Comparison of ENCODE assay signal across 12 cellular contexts in genomic region chr11:60310407-60310998, GRCh38. TPM values are rescaled to one million over a fixed set of nuclear protein-coding genes. Genes with fewer than 3 reads are reported as not detected.
DNase-seq lines count a peak whose midpoint lies in the region; ATAC-seq lines count a peak whose summit lies in the region.
"Had no signal": no experiment of that assay in that cellular context is flagged by ENCODE, and none has a peak within 500 bp of the region (broad histone marks: within the 10 kb centered on the region; RNA-seq: fewer than 3 reads in every experiment).

No MANE protein-coding gene starts in this region.

- H3K27ac Mint-ChIP-seq in IgD-negative memory B cell = peak overlapping the region; percentile 35 to 83 (median 62)
- H3K27ac Mint-ChIP-seq in activated naive CD4-positive, alpha-beta T cell treated with anti-CD3 and anti-CD28 coated beads for 36 hours = no peak overlapping the region

- H3K4me3 Mint-ChIP-seq in IgD-negative memory B cell = peak overlapping the region in 3 of 4 donors; percentile 0 to 49 (median 9)
- H3K4me3 Mint-ChIP-seq in activated naive CD4-positive, alpha-beta T cell treated with anti-CD3 and anti-CD28 coated beads for 36 hours = no peak overlapping the region

- DNase-seq in mucosa of gallbladder (ENCODE audit: low spot score) (peak; percentile 34), RKO (ENCODE audit: low spot score) (no peak), HUDEP-2 (lab: John Stamatoyannopoulos, UW; ENCODE audit: unreplicated experiment in 76 of 76) (no peak), midbrain (lab: John Stamatoyannopoulos, UW) (no peak)
- no peak for DNase-seq in activated naive CD4-positive, alpha-beta T cell treated with anti-CD3 and anti-CD28 coated beads for 36 hours
- DNase-seq: COR-L47, H7, PC-3 had no signal

- intact Hi-C loops in activated naive CD4-positive, alpha-beta T cell treated with anti-CD3 and anti-CD28 coated beads for 36 hours (cut with micrococcal nuclease) = no loop called here

- CTCF ChIA-PET in activated naive CD4-positive, alpha-beta T cell treated with anti-CD3 and anti-CD28 coated beads for 36 hours (lab: Charles Lee) = no interaction called here

- peaks cover 10 to 13% (median 12%) of the 10 kb centered on the region in 3 donors for H3K4me1 Mint-ChIP-seq in IgD-negative memory B cell
- H3K4me1 Mint-ChIP-seq in activated naive CD4-positive, alpha-beta T cell treated with anti-CD3 and anti-CD28 coated beads for 36 hours (ENCODE audit: low read depth) = peaks cover 4% of the 10 kb centered on the region

- H3K36me3 Mint-ChIP-seq in IgD-negative memory B cell = no peaks in the 10 kb centered on the region
- H3K36me3 Mint-ChIP-seq in activated naive CD4-positive, alpha-beta T cell treated with anti-CD3 and anti-CD28 coated beads for 36 hours (ENCODE audit: low read depth) = no peaks in the 10 kb centered on the region

- no peaks in the 10 kb centered on the region for H3K27me3 Mint-ChIP-seq in IgD-negative memory B cell
- peaks cover 9% of the 10 kb centered on the region for H3K27me3 Mint-ChIP-seq in activated naive CD4-positive, alpha-beta T cell treated with anti-CD3 and anti-CD28 coated beads for 36 hours (ENCODE audit: low read depth)

- ATAC-seq in GM18499 (IDR thresholded peaks at IDR 0.05; ENCODE audit: insufficient read depth, unreplicated experiment) (peak; percentile 57), GM21528 (IDR thresholded peaks at IDR 0.05; ENCODE audit: low FRiP score, unreplicated experiment) (peak; percentile 70)
- ATAC-seq: PC-3 had no signal

- H3K9me3 Mint-ChIP-seq in IgD-negative memory B cell = peaks cover 0 to 2% (median 0%) of the 10 kb centered on the region in 3 donors
- H3K9me3 Mint-ChIP-seq in activated naive CD4-positive, alpha-beta T cell treated with anti-CD3 and anti-CD28 coated beads for 36 hours = no peaks in the 10 kb centered on the region

RNA-seq across cellular contexts. Expression of gene MS4A6E, which starts 16.6 kb away (rescaled TPM):
- not detected for polyA plus RNA-seq in IgD-negative memory B cell
- not detected for total RNA-seq in mucosa of gallbladder
- not detected for total RNA-seq in activated naive CD4-positive, alpha-beta T cell treated with anti-CD3 and anti-CD28 coated beads for 36 hours
- total RNA-seq: ascending aorta, H7, PC-3 had no signal

RNA-seq across cellular contexts. Expression of gene MS4A4A, which starts 30.0 kb away (rescaled TPM):
- polyA plus RNA-seq in IgD-negative memory B cell = not detected
- total RNA-seq in mucosa of gallbladder = 28.9 TPM
- not detected for total RNA-seq in activated naive CD4-positive, alpha-beta T cell treated with anti-CD3 and anti-CD28 coated beads for 36 hours
- total RNA-seq: H7, PC-3 had no signal

Comparison
In these comparisons a context has a peak if more than half of its experiments do, and no peak if none do; other contexts are left out.
1. RNA of gene MS4A4A, which starts 30.0 kb away (total RNA-seq): 28.9 TPM in mucosa of gallbladder (single experiment); not detected in activated naive CD4-positive, alpha-beta T cell treated with anti-CD3 and anti-CD28 coated beads for 36 hours; every median in the first group is over 10 times any median in the second.